ENCODE assay signal across 14 cellular contexts in genomic region chr9:1536522-1537170, GRCh38.
A peak's percentile ranks its signal among the peaks of the same experiment; 100 is the strongest.
DNase-seq lines count a peak whose midpoint lies in the region; ATAC-seq and TF ChIP-seq lines count a peak whose summit lies in the region.
"Had no signal": no experiment of that assay in that cellular context is flagged by ENCODE, and none has a peak within 500 bp of the region (broad histone marks: within the 10 kb centered on the region; RNA-seq: fewer than 3 reads in every experiment).

No MANE protein-coding gene starts in this region.

- no peaks in the 10 kb centered on the region for H4K20me1 ChIP-seq in OCI-LY7 (ENCODE audit: insufficient read depth, low read length)

- no TSS peak for BruUV-seq in OCI-LY7 (replicated peaks; lab: Mats Ljungman, UMichigan)

- H3K27ac ChIP-seq in OCI-LY7 (ENCODE audit: low read depth, low read length, poor library complexity, severe bottlenecking) (no peak overlapping the region), foreskin keratinocyte (no peak overlapping the region)
- H3K27ac ChIP-seq: ovary, thyroid gland had no signal

- CTCF ChIA-PET in OCI-LY7 (lab: Charles Lee; ENCODE audit: unreplicated experiment), result no interaction called here

- ATAC-seq in GM18868 (IDR thresholded peaks at IDR 0.05; ENCODE audit: unreplicated experiment) (peak; percentile 80), GM21423 (IDR thresholded peaks at IDR 0.05; ENCODE audit: unreplicated experiment) (peak; percentile 62), HG03039 (IDR thresholded peaks at IDR 0.05; ENCODE audit: unreplicated experiment) (peak; percentile 53), foreskin keratinocyte (no peak)

- H3K27me3 ChIP-seq in foreskin keratinocyte, result no peaks in the 10 kb centered on the region
- H3K27me3 ChIP-seq: ovary, thyroid gland had no signal

- no peaks in the 10 kb centered on the region for H3K79me2 ChIP-seq in OCI-LY7 (ENCODE audit: insufficient read depth, low read depth, low read length)

- POLR2A ChIA-PET in OCI-LY7 (lab: Charles Lee), result no interaction called here

- no peak overlapping the region for H2AFZ ChIP-seq in OCI-LY7 (ENCODE audit: low read length)

- H3K4me1 ChIP-seq in OCI-LY7 (ENCODE audit: insufficient read depth, low read length, poor library complexity, severe bottlenecking) (no peaks in the 10 kb centered on the region), foreskin keratinocyte (no peaks in the 10 kb centered on the region)
- H3K4me1 ChIP-seq: thyroid gland had no signal

- H3K36me3 ChIP-seq in OCI-LY7 (ENCODE audit: insufficient read depth, low read length), result no peaks in the 10 kb centered on the region
- H3K36me3 ChIP-seq: ovary, thyroid gland had no signal

- no peak for TF ChIP-seq CTCF in OCI-LY7 (conservative IDR thresholded peaks at IDR 0.05; ENCODE audit: low read length)
- no peak for TF ChIP-seq CTCF in foreskin keratinocyte (conservative IDR thresholded peaks at IDR 0.05)

- no peaks in the 10 kb centered on the region for H3K9me3 ChIP-seq in OCI-LY7 (ENCODE audit: low read length)
- H3K9me3 ChIP-seq: ovary, thyroid gland had no signal

- H3K4me2 ChIP-seq in OCI-LY7 (ENCODE audit: low read length), result no peak overlapping the region

- intact Hi-C loops in OCI-LY7 (cut with micrococcal nuclease; ENCODE audit: unreplicated experiment), result no loop called here

- H3K9me2 ChIP-seq in OCI-LY7 (ENCODE audit: insufficient read depth, low read length), result no peaks in the 10 kb centered on the region

- no peak overlapping the region for H3K4me3 ChIP-seq in OCI-LY7 (ENCODE audit: low read depth, low read length, poor library complexity, severe bottlenecking)
- H3K4me3 ChIP-seq: ovary, thyroid gland had no signal

- DNase-seq in RKO (ENCODE audit: low spot score), result peak; percentile 21
- DNase-seq in OCI-LY7 (ENCODE audit: low spot score), result no peak
- no peak for DNase-seq in dedifferentiated amniotic fluid mesenchymal stem cell (ENCODE audit: extremely low spot score)
- DNase-seq in foreskin keratinocyte, result no peak
- DNase-seq in activated naive CD4-positive, alpha-beta T cell treated with Interleukin-2 at 50 U/mL for 16 hours, result no peak
- DNase-seq: CD4-positive, CD25-positive, alpha-beta regulatory T cell; effector CD4-positive, alpha-beta T cell; midbrain; NCI-H2081; ovary; thyroid gland had no signal
